ENCODE assay signal across 1 cellular context in the genomic region with DNA sequence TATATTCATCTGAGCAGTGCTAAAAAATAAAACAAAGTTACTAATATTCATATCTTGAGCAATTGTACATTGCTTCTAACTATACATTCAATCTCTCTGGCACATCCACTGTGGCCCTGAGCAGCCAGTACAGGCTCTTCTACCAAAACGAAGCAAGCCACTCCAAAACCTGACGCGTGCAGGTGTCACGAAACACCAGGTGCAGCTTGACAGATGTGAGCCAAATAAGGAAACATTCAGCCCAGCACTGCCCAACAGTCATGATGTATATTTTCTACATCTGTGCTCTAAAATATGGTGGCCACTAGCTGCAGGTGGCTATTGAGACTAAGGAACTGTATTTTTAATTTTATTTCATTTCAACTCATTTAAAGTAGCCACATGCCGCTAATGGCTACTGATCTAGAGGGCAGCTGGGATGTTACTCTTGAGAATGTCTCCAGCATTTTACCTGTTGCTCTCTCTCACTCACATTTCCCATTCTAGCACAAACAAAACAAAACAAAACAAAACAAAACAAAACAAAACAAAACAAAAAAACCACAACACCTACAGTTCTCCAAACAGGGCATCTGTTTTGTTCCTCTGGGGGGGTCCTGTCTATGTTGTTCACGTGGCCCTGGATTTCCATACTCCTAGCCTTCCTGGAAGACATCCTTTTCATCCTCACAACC.
TF ChIP-seq lines count a peak whose summit lies in the region.

No MANE protein-coding gene starts in this region.

TF ChIP-seq in WTC11, 78 proteins besides CTCF, POLR2A, EP300 and RAD21 (continued from another document):
- TF ChIP-seq, protein P1, sequence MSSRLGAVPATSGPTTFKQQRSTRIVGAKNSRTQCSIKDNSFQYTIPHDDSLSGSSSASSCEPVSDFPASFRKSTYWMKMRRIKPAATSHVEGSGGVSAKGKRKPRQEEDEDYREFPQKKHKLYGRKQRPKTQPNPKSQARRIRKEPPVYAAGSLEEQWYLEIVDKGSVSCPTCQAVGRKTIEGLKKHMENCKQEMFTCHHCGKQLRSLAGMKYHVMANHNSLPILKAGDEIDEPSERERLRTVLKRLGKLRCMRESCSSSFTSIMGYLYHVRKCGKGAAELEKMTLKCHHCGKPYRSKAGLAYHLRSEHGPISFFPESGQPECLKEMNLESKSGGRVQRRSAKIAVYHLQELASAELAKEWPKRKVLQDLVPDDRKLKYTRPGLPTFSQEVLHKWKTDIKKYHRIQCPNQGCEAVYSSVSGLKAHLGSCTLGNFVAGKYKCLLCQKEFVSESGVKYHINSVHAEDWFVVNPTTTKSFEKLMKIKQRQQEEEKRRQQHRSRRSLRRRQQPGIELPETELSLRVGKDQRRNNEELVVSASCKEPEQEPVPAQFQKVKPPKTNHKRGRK (CRISPR knock-in tag; IDR thresholded peaks at IDR 0.05; ENCODE audit: borderline replicate concordance), result no peak
- no peak for TF ChIP-seq FOXJ3 (CRISPR knock-in tag; IDR thresholded peaks at IDR 0.05; ENCODE audit: borderline replicate concordance)
- no peak for TF ChIP-seq TEAD4 (CRISPR knock-in tag; IDR thresholded peaks at IDR 0.05)
- TF ChIP-seq, protein P2, sequence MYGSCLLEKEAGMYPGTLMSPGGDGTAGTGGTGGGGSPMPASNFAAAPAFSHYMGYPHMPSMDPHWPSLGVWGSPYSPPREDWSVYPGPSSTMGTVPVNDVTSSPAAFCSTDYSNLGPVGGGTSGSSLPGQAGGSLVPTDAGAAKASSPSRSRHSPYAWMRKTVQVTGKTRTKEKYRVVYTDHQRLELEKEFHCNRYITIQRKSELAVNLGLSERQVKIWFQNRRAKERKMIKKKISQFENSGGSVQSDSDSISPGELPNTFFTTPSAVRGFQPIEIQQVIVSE (CRISPR knock-in tag; IDR thresholded peaks at IDR 0.05; ENCODE audit: borderline replicate concordance), result no peak
- TF ChIP-seq ESRRA (CRISPR knock-in tag; IDR thresholded peaks at IDR 0.05; ENCODE audit: borderline replicate concordance), result no peak
- TF ChIP-seq JAZF1 (CRISPR knock-in tag; IDR thresholded peaks at IDR 0.05), result no peak
- no peak for TF ChIP-seq SP1 (CRISPR knock-in tag; conservative IDR thresholded peaks at IDR 0.05)
- TF ChIP-seq, protein P3, sequence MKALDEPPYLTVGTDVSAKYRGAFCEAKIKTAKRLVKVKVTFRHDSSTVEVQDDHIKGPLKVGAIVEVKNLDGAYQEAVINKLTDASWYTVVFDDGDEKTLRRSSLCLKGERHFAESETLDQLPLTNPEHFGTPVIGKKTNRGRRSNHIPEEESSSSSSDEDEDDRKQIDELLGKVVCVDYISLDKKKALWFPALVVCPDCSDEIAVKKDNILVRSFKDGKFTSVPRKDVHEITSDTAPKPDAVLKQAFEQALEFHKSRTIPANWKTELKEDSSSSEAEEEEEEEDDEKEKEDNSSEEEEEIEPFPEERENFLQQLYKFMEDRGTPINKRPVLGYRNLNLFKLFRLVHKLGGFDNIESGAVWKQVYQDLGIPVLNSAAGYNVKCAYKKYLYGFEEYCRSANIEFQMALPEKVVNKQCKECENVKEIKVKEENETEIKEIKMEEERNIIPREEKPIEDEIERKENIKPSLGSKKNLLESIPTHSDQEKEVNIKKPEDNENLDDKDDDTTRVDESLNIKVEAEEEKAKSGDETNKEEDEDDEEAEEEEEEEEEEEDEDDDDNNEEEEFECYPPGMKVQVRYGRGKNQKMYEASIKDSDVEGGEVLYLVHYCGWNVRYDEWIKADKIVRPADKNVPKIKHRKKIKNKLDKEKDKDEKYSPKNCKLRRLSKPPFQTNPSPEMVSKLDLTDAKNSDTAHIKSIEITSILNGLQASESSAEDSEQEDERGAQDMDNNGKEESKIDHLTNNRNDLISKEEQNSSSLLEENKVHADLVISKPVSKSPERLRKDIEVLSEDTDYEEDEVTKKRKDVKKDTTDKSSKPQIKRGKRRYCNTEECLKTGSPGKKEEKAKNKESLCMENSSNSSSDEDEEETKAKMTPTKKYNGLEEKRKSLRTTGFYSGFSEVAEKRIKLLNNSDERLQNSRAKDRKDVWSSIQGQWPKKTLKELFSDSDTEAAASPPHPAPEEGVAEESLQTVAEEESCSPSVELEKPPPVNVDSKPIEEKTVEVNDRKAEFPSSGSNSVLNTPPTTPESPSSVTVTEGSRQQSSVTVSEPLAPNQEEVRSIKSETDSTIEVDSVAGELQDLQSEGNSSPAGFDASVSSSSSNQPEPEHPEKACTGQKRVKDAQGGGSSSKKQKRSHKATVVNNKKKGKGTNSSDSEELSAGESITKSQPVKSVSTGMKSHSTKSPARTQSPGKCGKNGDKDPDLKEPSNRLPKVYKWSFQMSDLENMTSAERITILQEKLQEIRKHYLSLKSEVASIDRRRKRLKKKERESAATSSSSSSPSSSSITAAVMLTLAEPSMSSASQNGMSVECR (CRISPR knock-in tag; IDR thresholded peaks at IDR 0.05; ENCODE audit: borderline replicate concordance), result no peak
